ENCODE assay signal across 13 cellular contexts in genomic region chr10:74677951-74678350, GRCh38.
DNase-seq lines count a peak whose midpoint lies in the region; ATAC-seq and TF ChIP-seq lines count a peak whose summit lies in the region.
"Had no signal": no experiment of that assay in that cellular context is flagged by ENCODE, and none has a peak within 500 bp of the region (broad histone marks: within the 10 kb centered on the region; RNA-seq: fewer than 3 reads in every experiment).

No MANE protein-coding gene starts in this region.

- POLR2A ChIA-PET in OCI-LY7 (lab: Charles Lee) = interaction anchor here (0.6 to 1.3 kb wide), 7 partner anchors 16 to 384 kb away, joined by 3 to 5 read pairs (median 4); no protein-coding TSS in a partner anchor
- POLR2A ChIA-PET in A673 (lab: Charles Lee; ENCODE audit: low non-redundant PET) = interaction anchor here (0.6 kb wide), 1 partner anchor 440 kb away, joined by 6 read pairs; no protein-coding TSS in a partner anchor

- CTCF ChIA-PET in OCI-LY7 (lab: Charles Lee; ENCODE audit: unreplicated experiment) (no interaction called here), A673 (lab: Charles Lee) (no interaction called here)

- peak; percentile 31 for DNase-seq in OCI-LY7 (ENCODE audit: low spot score)
- no peak for DNase-seq in COLO829 (ENCODE audit: low spot score)
- DNase-seq in SHP77 (lab: John Stamatoyannopoulos, UW) = no peak
- DNase-seq in A673 (ENCODE audit: low spot score) = no peak
- DNase-seq in stimulated activated CD4-positive, alpha-beta T cell treated with anti-CD3 and anti-CD28 coated beads, Interleukin-4, amount 100 ng/mL, for 24 hours = no peak
- DNase-seq: activated CD4-positive, alpha-beta T cell treated with anti-CD3 and anti-CD28 coated beads, Interleukin-2, amount 10 ng/mL, durations not matched to agents 24 days and 14 days; activated naive CD4-positive, alpha-beta T cell treated with anti-CD3 and anti-CD28 coated beads, Interleukin-2, amount 50 U/mL, for 16 hours; NCI-H2227 treated with DMSO at 0.1 percent for 48 hours had no signal

- no peaks in the 10 kb centered on the region for H3K9me2 ChIP-seq in OCI-LY7 (ENCODE audit: insufficient read depth, low read length)

- no peak overlapping the region for H3K4me2 ChIP-seq in OCI-LY7 (ENCODE audit: low read length)

- H3K79me2 ChIP-seq in OCI-LY7 (ENCODE audit: insufficient read depth, low read depth, low read length) = no peaks in the 10 kb centered on the region

- TF ChIP-seq CTCF in OCI-LY7 (conservative IDR thresholded peaks at IDR 0.05; ENCODE audit: low read length) = no peak
- no peak for TF ChIP-seq CTCF in A673 (conservative IDR thresholded peaks at IDR 0.05; ENCODE audit: low read depth, low read length)

- H2AFZ ChIP-seq in OCI-LY7 (ENCODE audit: low read length) = no peak overlapping the region

- H3K4me3 ChIP-seq in OCI-LY7 (ENCODE audit: low read depth, low read length, poor library complexity, severe bottlenecking) = no peak overlapping the region
- H3K4me3 ChIP-seq in A673 (ENCODE audit: low read depth, low read length, poor library complexity, severe bottlenecking) = no peak overlapping the region
- H3K4me3 ChIP-seq: K562, SK-N-MC had no signal

- peaks cover 16% of the 10 kb centered on the region for H3K36me3 ChIP-seq in OCI-LY7 (ENCODE audit: insufficient read depth, low read length)
- H3K36me3 ChIP-seq in A673 (ENCODE audit: insufficient read depth, low read length, poor library complexity, severe bottlenecking) = no peaks in the 10 kb centered on the region

- no peak overlapping the region for H3K27ac ChIP-seq in OCI-LY7 (ENCODE audit: low read depth, low read length, poor library complexity, severe bottlenecking)
- no peak overlapping the region for H3K27ac ChIP-seq in A673 (ENCODE audit: low read depth, low read length, poor library complexity, severe bottlenecking)
- H3K27ac ChIP-seq: SK-N-MC had no signal

- BruUV-seq in OCI-LY7 (replicated peaks; lab: Mats Ljungman, UMichigan) = no TSS peak
- no TSS peak for BruUV-seq in A673 (replicated peaks; lab: Mats Ljungman, UMichigan)

- H4K20me1 ChIP-seq in OCI-LY7 (ENCODE audit: insufficient read depth, low read length) = no peaks in the 10 kb centered on the region

- H3K9me3 ChIP-seq in OCI-LY7 (ENCODE audit: low read length) (0 out of 2 replicates have a peak, but pooled peaks cover 7% of the 10 kb centered on the region), A673 (ENCODE audit: low read depth, low read length, poor library complexity, severe bottlenecking) (no peaks in the 10 kb centered on the region)

- intact Hi-C loops in OCI-LY7 (cut with micrococcal nuclease; ENCODE audit: unreplicated experiment) = no loop called here
- intact Hi-C loops in A673 (cut with micrococcal nuclease; ENCODE audit: unreplicated experiment) = no loop called here

- H3K27me3 ChIP-seq in A673 (replicated peaks; ENCODE audit: insufficient read depth, low read depth, low read length, poor library complexity) = no peaks in the 10 kb centered on the region

- H3K4me1 ChIP-seq in OCI-LY7 (ENCODE audit: insufficient read depth, low read length, poor library complexity, severe bottlenecking) (peaks cover 7% of the 10 kb centered on the region), A673 (ENCODE audit: insufficient read depth, low read length, poor library complexity, severe bottlenecking) (no peaks in the 10 kb centered on the region)

- ATAC-seq in GM18858 (IDR thresholded peaks at IDR 0.05; ENCODE audit: unreplicated experiment) (peak; percentile 88), GM21423 (IDR thresholded peaks at IDR 0.05; ENCODE audit: unreplicated experiment) (peak; percentile 89), HG03045 (IDR thresholded peaks at IDR 0.05; ENCODE audit: unreplicated experiment) (peak; percentile 85)
- ATAC-seq: K562 had no signal
